8 cellular contexts compared by ENCODE assay signal in genomic region chr4:1512738-1513660, GRCh38.
A peak's percentile ranks its signal among the peaks of the same experiment; 100 is the strongest.
DNase-seq lines count a peak whose midpoint lies in the region; ATAC-seq and TF ChIP-seq lines count a peak whose summit lies in the region.

No MANE protein-coding gene starts in this region.

- ATAC-seq in T-helper 17 cell: peak; percentile 64
- no peak for ATAC-seq in HG03039 (IDR thresholded peaks at IDR 0.05; ENCODE audit: unreplicated experiment)
- ATAC-seq in GM18870 (IDR thresholded peaks at IDR 0.05; ENCODE audit: unreplicated experiment): no peak
- no peak for ATAC-seq in HG03342 (IDR thresholded peaks at IDR 0.05; ENCODE audit: unreplicated experiment)

- no peak overlapping the region for H3K4me3 ChIP-seq in astrocyte of the cerebellum (ENCODE audit: low read depth, low read length)

- DNase-seq in T-helper 17 cell (peak in 2 of 3 donors; percentile 46 to 47), astrocyte of the cerebellum (ENCODE audit: low read depth) (no peak), kidney glomerular epithelial cell (lab: John Stamatoyannopoulos, UW) (peak; percentile 1)
- peak; percentile 34 to 64 for DNase-seq in stimulated activated CD4-positive, alpha-beta T cell treated with anti-CD3 and anti-CD28 coated beads, Interleukin-4, amount 100 ng/mL, for 4 hours

- peak overlapping the region; percentile 13 for H3K4me3 Mint-ChIP-seq in T-helper 17 cell

- H3K27ac Mint-ChIP-seq in T-helper 17 cell: no peak overlapping the region

- TF ChIP-seq CTCF in GM12872 (IDR thresholded peaks at IDR 0.05; ENCODE audit: insufficient read depth, low read depth, low read length) (peak; percentile 23; the same call in 1 of the 3 replicates), astrocyte of the cerebellum (IDR thresholded peaks at IDR 0.05; ENCODE audit: low read depth, low read length, missing control alignments) (peak; percentile 14)

- H3K9me3 ChIP-seq in T-helper 17 cell (ENCODE audit: control insufficient read depth, low read length, poor library complexity, severe bottlenecking): no peaks in the 10 kb centered on the region

- no peaks in the 10 kb centered on the region for H3K4me1 Mint-ChIP-seq in T-helper 17 cell

- H3K27me3 Mint-ChIP-seq in T-helper 17 cell: peaks cover under 1% of the 10 kb centered on the region

- in situ Hi-C loops in astrocyte of the cerebellum (cut with HindIII; ENCODE audit: low sequenced_read_pairs): no loop called here

- peaks cover 2% of the 10 kb centered on the region for H3K36me3 Mint-ChIP-seq in T-helper 17 cell (ENCODE audit: low read depth)
